ENCODE assay signal across 1 cellular context in genomic region chr5:178204205-178205009, GRCh38.
A peak's percentile ranks its signal among the peaks of the same experiment; 100 is the strongest.
TF ChIP-seq lines count a peak whose summit lies in the region.

Gene HNRNPAB, plus strand, starts transcription at chr5:178204533. Its CDS starts 305 bp downstream, at chr5:178204838.

TF ChIP-seq in GM12878, 131 proteins besides CTCF, POLR2A, EP300 and RAD21 (continued from another document and continues in another):
- TF ChIP-seq SKIL (IDR thresholded peaks at IDR 0.05; ENCODE audit: low read depth, poor library complexity, severe bottlenecking) (no peak), GABPA (IDR thresholded peaks at IDR 0.05; ENCODE audit: low read depth) (no peak), NFYA (IDR thresholded peaks at IDR 0.05; ENCODE audit: borderline replicate concordance, low read depth, low read length) (peak; percentile 38; the same call in 1 of the 2 replicates), ZBTB40 (IDR thresholded peaks at IDR 0.05; ENCODE audit: borderline replicate concordance) (no peak), CEBPB (IDR thresholded peaks at IDR 0.05; ENCODE audit: borderline replicate concordance in 1 of 2, low read depth in 2 of 2, low read length in 2 of 2) (no peak), FOXK2 (IDR thresholded peaks at IDR 0.05) (no peak), TARDBP (IDR thresholded peaks at IDR 0.05; ENCODE audit: borderline replicate concordance) (no peak), REST (IDR thresholded peaks at IDR 0.05; ENCODE audit: low read depth, low read length) (0 out of 2 replicates have a peak, but pooled peaks have one; percentile 40), CHD2 (IDR thresholded peaks at IDR 0.05; ENCODE audit: borderline replicate concordance, low read depth, low read length) (peak; percentile 92; the same call in 1 of the 2 replicates), IRF3 (IDR thresholded peaks at IDR 0.05) (peak; percentile 90), USF1 (IDR thresholded peaks at IDR 0.05; ENCODE audit: borderline replicate concordance, extremely low read length, insufficient read depth, low read depth, low read length) (no peak), MAX (IDR thresholded peaks at IDR 0.05; ENCODE audit: low read depth, low read length) (peak; percentile 90), CREB1 (IDR thresholded peaks at IDR 0.05; ENCODE audit: low read depth) (peak; percentile 58; the same call in 1 of the 2 replicates), NR2C2 (IDR thresholded peaks at IDR 0.05; ENCODE audit: borderline replicate concordance, control insufficient read depth, insufficient read length, low read depth) (no peak), HCFC1 (IDR thresholded peaks at IDR 0.05; ENCODE audit: low read length) (peak; percentile 61), ATF2 (IDR thresholded peaks at IDR 0.05; ENCODE audit: low read length) (no peak), MLLT1 (IDR thresholded peaks at IDR 0.05) (no peak), MYB (IDR thresholded peaks at IDR 0.05; ENCODE audit: borderline replicate concordance, low read depth, low read length) (no peak), POLR2AphosphoS5 (IDR thresholded peaks at IDR 0.05; ENCODE audit: low read length) (peak; percentile 100), SP1 (IDR thresholded peaks at IDR 0.05; ENCODE audit: low read depth, low read length) (peak; percentile 99), ZNF384 (IDR thresholded peaks at IDR 0.05; ENCODE audit: borderline replicate concordance, low read depth, low read length) (no peak), RB1 (IDR thresholded peaks at IDR 0.05; ENCODE audit: borderline replicate concordance) (peak; percentile 98), RELA (IDR thresholded peaks at IDR 0.05; ENCODE audit: borderline replicate concordance, partially characterized antibody) (no peak), EGR1 (IDR thresholded peaks at IDR 0.05; ENCODE audit: borderline replicate concordance in 1 of 2, low read depth in 2 of 2, low read length in 2 of 2) (no peak), KAT2A (conservative IDR thresholded peaks at IDR 0.05; ENCODE audit: control insufficient read depth, low read depth, low read length) (no peak), SPI1 (IDR thresholded peaks at IDR 0.05; ENCODE audit: borderline replicate concordance, insufficient read depth, low read depth, low read length) (no peak), CBFB (IDR thresholded peaks at IDR 0.05; ENCODE audit: low read depth) (peak; percentile 93), RUNX3 (IDR thresholded peaks at IDR 0.05; ENCODE audit: low read length) (peak; percentile 42; the same call in 1 of the 2 replicates), POU2F2 (IDR thresholded peaks at IDR 0.05; ENCODE audit: borderline replicate concordance, low read depth, low read length) (peak; percentile 99), NR2C1 (IDR thresholded peaks at IDR 0.05) (no peak), ASH2L (IDR thresholded peaks at IDR 0.05; ENCODE audit: borderline replicate concordance, low read depth) (no peak), ZNF274 (IDR thresholded peaks at IDR 0.05; ENCODE audit: insufficient read depth, insufficient read length) (no peak), JUND (IDR thresholded peaks at IDR 0.05; ENCODE audit: low read depth, low read length) (no peak), SMAD1 (IDR thresholded peaks at IDR 0.05; ENCODE audit: low read depth, partially characterized antibody) (no peak), SREBF2 (IDR thresholded peaks at IDR 0.05; ENCODE audit: low read length) (no peak), HSF1 (IDR thresholded peaks at IDR 0.05; ENCODE audit: low read depth, low read length) (no peak), POLR2AphosphoS2 (IDR thresholded peaks at IDR 0.05; ENCODE audit: low read depth, low read length) (peak; percentile 94), CHD1 (IDR thresholded peaks at IDR 0.05; ENCODE audit: low read depth, low read length) (no peak; the same call in 1 of the 2 replicates), PAX5 (IDR thresholded peaks at IDR 0.05; ENCODE audit: borderline replicate concordance, low read depth, low read length) (peak; percentile 55; the same call in 1 of the 2 replicates), MTA3 (IDR thresholded peaks at IDR 0.05; ENCODE audit: borderline replicate concordance, low read length) (no peak), SUPT20H (IDR thresholded peaks at IDR 0.05; ENCODE audit: borderline replicate concordance, control insufficient read depth, low read depth, low read length) (no peak), CBX5 (IDR thresholded peaks at IDR 0.05; ENCODE audit: low read depth) (no peak), EED (IDR thresholded peaks at IDR 0.05; ENCODE audit: low read depth) (no peak), STAT1 (conservative IDR thresholded peaks at IDR 0.05) (0 out of 2 replicates have a peak, but pooled peaks have one; percentile 51)
